Comparison of ENCODE assay signal across 9 cellular contexts in the genomic region with DNA sequence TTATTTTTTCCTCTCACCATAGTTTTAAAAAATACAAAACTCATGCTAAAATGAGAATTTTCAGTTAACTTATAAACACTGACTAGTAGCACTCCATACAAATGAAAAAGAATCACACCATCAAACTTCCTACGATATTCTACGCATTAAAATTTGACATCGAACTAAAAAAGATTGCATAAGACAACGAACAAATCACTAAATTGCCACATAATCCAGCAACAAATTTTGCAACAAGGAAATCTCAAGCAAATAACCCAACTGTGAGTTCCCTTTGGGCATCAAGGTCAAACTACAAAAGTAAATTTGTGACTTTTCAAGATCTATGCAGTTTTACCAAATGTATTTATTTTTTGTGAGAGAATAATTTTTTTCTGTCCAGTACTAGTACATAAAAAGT. TPM values are rescaled to one million over a fixed set of nuclear protein-coding genes. Genes with fewer than 3 reads are reported as not detected.
DNase-seq lines count a peak whose midpoint lies in the region; ATAC-seq and TF ChIP-seq lines count a peak whose summit lies in the region.
"Had no signal": no experiment of that assay in that cellular context is flagged by ENCODE, and none has a peak within 500 bp of the region (broad histone marks: within the 10 kb centered on the region; RNA-seq: fewer than 3 reads in every experiment).

No MANE protein-coding gene starts in this region.

- H3K36me3 ChIP-seq in GM23248 (ENCODE audit: low read depth) (no peaks in the 10 kb centered on the region), PC-9 (ENCODE audit: low read depth) (0 out of 2 replicates have a peak, but pooled peaks cover 4% of the 10 kb centered on the region), esophagus squamous epithelium (no peaks in the 10 kb centered on the region)

- peak overlapping the region; percentile 98 for H3K27ac ChIP-seq in GM23248
- H3K27ac ChIP-seq in PC-9 = peak overlapping the region; percentile 81; the same call in 1 of the 2 replicates
- H3K27ac ChIP-seq in esophagus squamous epithelium = peak overlapping the region in 2 of 4 donors; percentile 99 to 100

- H4K20me1 ChIP-seq in GM23248 (ENCODE audit: insufficient read depth) = no peaks in the 10 kb centered on the region
- H4K20me1 ChIP-seq in PC-9 (ENCODE audit: insufficient read depth) = peaks cover 34% of the 10 kb centered on the region

- H3F3A ChIP-seq in GM23248 (ENCODE audit: insufficient read depth) (peaks cover 13% of the 10 kb centered on the region), PC-9 (ENCODE audit: insufficient read depth, low read depth) (peaks cover 28% of the 10 kb centered on the region)

- POLR2A ChIA-PET in PC-9 (lab: Charles Lee; ENCODE audit: unreplicated experiment) = interaction anchor here (0.5 to 0.6 kb wide), 2 partner anchors 23 to 91 kb away, joined by 4 read pairs; no protein-coding TSS in a partner anchor

- 13 to 17% methylated on average over 4 of the region's 4 CpGs for WGBS in GM23248 (ENCODE audit: low coverage in 1 of 2, low lambda C conversion rate in 2 of 2, missing lambda C conversion rate in 2 of 2), 2 experiments
- 31 to 43% methylated on average over 4 of the region's 4 CpGs for WGBS in esophagus squamous epithelium, 2 donors

- H3K9me2 ChIP-seq in GM23248 (ENCODE audit: insufficient read depth) (no peaks in the 10 kb centered on the region), PC-9 (ENCODE audit: insufficient read depth) (no peaks in the 10 kb centered on the region)

- CTCF ChIA-PET in PC-9 (lab: Charles Lee) = no interaction called here

- peak overlapping the region; percentile 100 for H3K9ac ChIP-seq in GM23248

- DNase-seq in GM23248 (peak; percentile 55), PC-9 (peak in 1 of 2 experiments; percentile 68), esophagus squamous epithelium (lab: John Stamatoyannopoulos, UW) (no peak), retinal pigment epithelial cell (ENCODE audit: low read depth) (no peak), NAMALWA (ENCODE audit: low spot score) (no peak), NCI-H1694 (lab: John Stamatoyannopoulos, UW) (no peak)

- TF ChIP-seq CTCF in PC-9 (conservative IDR thresholded peaks at IDR 0.05) = no peak
- no peak for TF ChIP-seq CTCF in esophagus squamous epithelium (IDR thresholded peaks at IDR 0.05)
- TF ChIP-seq CTCF in retinal pigment epithelial cell (conservative IDR thresholded peaks at IDR 0.05; ENCODE audit: low read depth, low read length) = no peak

- intact Hi-C loops in PC-9 (cut with micrococcal nuclease; ENCODE audit: unreplicated experiment) = loop anchor here (2.0 kb wide), 1 partner anchor 23 kb away; no protein-coding TSS in a partner anchor
- intact Hi-C loops in esophagus squamous epithelium (cut with DNase I) = no loop called here

- H3K4me1 ChIP-seq in GM23248 (ENCODE audit: insufficient read depth) (peaks cover 35% of the 10 kb centered on the region), PC-9 (replicated peaks; ENCODE audit: insufficient read depth) (peaks cover 54% of the 10 kb centered on the region), esophagus squamous epithelium (peaks cover 8 to 65% (median 19%) of the 10 kb centered on the region in 3 donors)

- TF ChIP-seq POLR2A in esophagus squamous epithelium (IDR thresholded peaks at IDR 0.05) = no peak

- H2AFZ ChIP-seq in GM23248 (peak overlapping the region; percentile 14; the same call in 1 of the 2 replicates), PC-9 (no peak overlapping the region)

- H3K79me2 ChIP-seq in GM23248 (ENCODE audit: insufficient read depth) (peaks cover 57% of the 10 kb centered on the region), PC-9 (ENCODE audit: low read depth) (peaks cover 58% of the 10 kb centered on the region)

- ATAC-seq in HG02884 (IDR thresholded peaks at IDR 0.05; ENCODE audit: unreplicated experiment) (no peak), HG02870 (IDR thresholded peaks at IDR 0.05; ENCODE audit: unreplicated experiment) (no peak)

- peak overlapping the region; percentile 98 for H3K4me3 ChIP-seq in GM23248
- H3K4me3 ChIP-seq in PC-9 = peak overlapping the region; percentile 66
- H3K4me3 ChIP-seq in esophagus squamous epithelium = peak overlapping the region in 3 of 4 donors; percentile 89 to 100 (median 97)
- H3K4me3 ChIP-seq in retinal pigment epithelial cell (ENCODE audit: low read length) = peak overlapping the region; percentile 93

- H3K9me3 ChIP-seq in GM23248 (ENCODE audit: low read depth) (no peaks in the 10 kb centered on the region), PC-9 (ENCODE audit: insufficient read depth, low read depth) (no peaks in the 10 kb centered on the region), esophagus squamous epithelium (no peaks in the 10 kb centered on the region)

- BruUV-seq in PC-9 (replicated peaks; lab: Mats Ljungman, UMichigan) = no TSS peak

- in situ Hi-C loops in GM23248 (cut with MboI) = no loop called here

- H3K27me3 ChIP-seq in GM23248 (replicated peaks; ENCODE audit: insufficient read depth) (no peaks in the 10 kb centered on the region), PC-9 (ENCODE audit: insufficient read depth, low read depth) (no peaks in the 10 kb centered on the region), esophagus squamous epithelium (no peaks in the 10 kb centered on the region)

- H3K4me2 ChIP-seq in GM23248 (ENCODE audit: unreplicated experiment) (peak overlapping the region; percentile 100), PC-9 (peak overlapping the region; percentile 94)

RNA-seq across cellular contexts. Expression of a gene that starts 1.5 kb away (rescaled TPM):
- 39.6 and 41.0 TPM in 2 replicates for total RNA-seq in GM23248 (2014; rRNA removed; shearing (Covaris generic))
- 32.9 and 36.7 TPM in 2 replicates for polyA plus RNA-seq in GM23248 (2016; fragmentation: Nextera tagmentation; extraction: Ambion mirVana)
- 75.9 and 81.2 TPM in 2 replicates for total RNA-seq in PC-9 (2021)
- 10 to 100 TPM; 29.4 to 37.4 (median 31.3) TPM for total RNA-seq in esophagus squamous epithelium

RNA-seq across cellular contexts. Expression of a gene that starts 32.0 kb away (rescaled TPM):
- total RNA-seq in GM23248 (2014; rRNA removed; shearing (Covaris generic)) = not detected in 2 replicates
- polyA plus RNA-seq in GM23248 (2016; fragmentation: Nextera tagmentation; extraction: Ambion mirVana) = not detected in 2 replicates
- total RNA-seq in PC-9 (2021) (5.8 and 6.1 TPM in 2 replicates), esophagus squamous epithelium (1 to 10 TPM in 1 of 4 donors, not detected in 3; 2.1 TPM)
- total RNA-seq: glomerular endothelial cell had no signal
